ENCODE assay signal across 14 cellular contexts in genomic region chr2:126761256-126761980, GRCh38.
A peak's percentile ranks its signal among the peaks of the same experiment; 100 is the strongest.
DNase-seq lines count a peak whose midpoint lies in the region; ATAC-seq and TF ChIP-seq lines count a peak whose summit lies in the region.
"Had no signal": no experiment of that assay in that cellular context is flagged by ENCODE, and none has a peak within 500 bp of the region (broad histone marks: within the 10 kb centered on the region; RNA-seq: fewer than 3 reads in every experiment).

No MANE protein-coding gene starts in this region.

- POLR2A ChIA-PET in activated CD8-positive, alpha-beta T cell treated with anti-CD3 and anti-CD28 coated beads for 36 hours (lab: Charles Lee), result no interaction called here

- no peaks in the 10 kb centered on the region for H3K36me3 Mint-ChIP-seq in activated CD8-positive, alpha-beta T cell treated with anti-CD3 and anti-CD28 coated beads for 36 hours (ENCODE audit: low read depth)

- 85 to 86% methylated on average over 4 to 5 of the region's 6 CpGs for WGBS in gastroesophageal sphincter (ENCODE audit: low coverage in 1 of 2), 2 donors

- CTCF ChIA-PET in activated CD8-positive, alpha-beta T cell treated with anti-CD3 and anti-CD28 coated beads for 36 hours (lab: Charles Lee), result interaction anchor here (2.0 kb wide), 1 partner anchor 15 kb away, joined by 13 read pairs; no protein-coding TSS in a partner anchor

- H3K4me3 Mint-ChIP-seq in activated CD8-positive, alpha-beta T cell treated with anti-CD3 and anti-CD28 coated beads for 36 hours, result no peak overlapping the region
- H3K4me3 Mint-ChIP-seq: activated B cell treated with CpG ODN at 0.5 μM for 24 hours; dendritic cell treated with granulocyte-macrophage colony-stimulating factor and Interleukin-4, amounts not matched to agents 40 ng/mL and 50 ng/mL, for 4 days had no signal

- H3K36me3 ChIP-seq in right atrium auricular region, result no peaks in the 10 kb centered on the region
- no peaks in the 10 kb centered on the region for H3K36me3 ChIP-seq in gastroesophageal sphincter
- H3K36me3 ChIP-seq: right lobe of liver, uterus had no signal

- H3K4me1 ChIP-seq in right atrium auricular region (no peaks in the 10 kb centered on the region), gastroesophageal sphincter (no peaks in the 10 kb centered on the region)
- H3K4me1 ChIP-seq: right lobe of liver, uterus had no signal

- H3K27ac Mint-ChIP-seq in activated CD8-positive, alpha-beta T cell treated with anti-CD3 and anti-CD28 coated beads for 36 hours, result peak overlapping the region; percentile 86
- H3K27ac Mint-ChIP-seq: dendritic cell treated with granulocyte-macrophage colony-stimulating factor and Interleukin-4, amounts not matched to agents 40 ng/mL and 50 ng/mL, for 4 days had no signal

- DNase-seq in right atrium auricular region (ENCODE audit: low spot score), result peak; percentile 53
- no peak for DNase-seq in Right ventricle myocardium inferior (ENCODE audit: missing footprints)
- no peak for DNase-seq in activated CD8-positive, alpha-beta T cell treated with anti-CD3 and anti-CD28 coated beads for 36 hours
- peak; percentile 69 for DNase-seq in medulla oblongata (ENCODE audit: extremely low spot score)
- DNase-seq in inferior parietal cortex (ENCODE audit: extremely low spot score), result no peak
- DNase-seq: activated B cell treated with CpG ODN at 0.5 μM for 24 hours, NCI-H1092 treated with DMSO at 0.1 percent for 48 hours, NCI-H524 treated with DMSO at 0.1 percent for 48 hours, right lobe of liver, uterus had no signal

- ATAC-seq in Right ventricle myocardium inferior, result no peak
- no peak for ATAC-seq in activated CD8-positive, alpha-beta T cell treated with anti-CD3 and anti-CD28 coated beads for 36 hours
- ATAC-seq in GM21825 (IDR thresholded peaks at IDR 0.05; ENCODE audit: unreplicated experiment), result no peak
- ATAC-seq in gastroesophageal sphincter, result no peak

- no peak for TF ChIP-seq CTCF in right atrium auricular region (IDR thresholded peaks at IDR 0.05)
- no peak for TF ChIP-seq CTCF in activated CD8-positive, alpha-beta T cell treated with anti-CD3 and anti-CD28 coated beads for 36 hours (IDR thresholded peaks at IDR 0.05)
- TF ChIP-seq CTCF in gastroesophageal sphincter (IDR thresholded peaks at IDR 0.05), result no peak

- H3K27ac ChIP-seq in right atrium auricular region (no peak overlapping the region), gastroesophageal sphincter (no peak overlapping the region)
- H3K27ac ChIP-seq: KMS-11, right lobe of liver, uterus had no signal

- H3K4me1 Mint-ChIP-seq in activated CD8-positive, alpha-beta T cell treated with anti-CD3 and anti-CD28 coated beads for 36 hours (ENCODE audit: low read depth), result peaks cover 46% of the 10 kb centered on the region

- no peak for TF ChIP-seq EP300 in gastroesophageal sphincter (IDR thresholded peaks at IDR 0.05)

- no peak for TF ChIP-seq POLR2A in gastroesophageal sphincter (IDR thresholded peaks at IDR 0.05)

- intact Hi-C loops in Right ventricle myocardium inferior (cut with DNase I), result no loop called here
- intact Hi-C loops in activated CD8-positive, alpha-beta T cell treated with anti-CD3 and anti-CD28 coated beads for 36 hours (cut with micrococcal nuclease), result loop anchor here (5.0 kb wide), 1 partner anchor 99 kb away; no protein-coding TSS in a partner anchor

- H3K27me3 Mint-ChIP-seq in activated CD8-positive, alpha-beta T cell treated with anti-CD3 and anti-CD28 coated beads for 36 hours, result no peaks in the 10 kb centered on the region

- no peaks in the 10 kb centered on the region for H3K9me3 ChIP-seq in right atrium auricular region
- no peaks in the 10 kb centered on the region for H3K9me3 ChIP-seq in gastroesophageal sphincter
- H3K9me3 ChIP-seq: right lobe of liver, uterus had no signal

- H3K4me3 ChIP-seq in right atrium auricular region (no peak overlapping the region), gastroesophageal sphincter (no peak overlapping the region)
- H3K4me3 ChIP-seq: right lobe of liver, uterus had no signal

- H3K27me3 ChIP-seq in right atrium auricular region (no peaks in the 10 kb centered on the region), gastroesophageal sphincter (no peaks in the 10 kb centered on the region)
- H3K27me3 ChIP-seq: right lobe of liver, uterus had no signal

- H3K9me3 Mint-ChIP-seq in activated CD8-positive, alpha-beta T cell treated with anti-CD3 and anti-CD28 coated beads for 36 hours, result peaks cover 1% of the 10 kb centered on the region
- H3K9me3 Mint-ChIP-seq: activated B cell treated with CpG ODN at 0.5 μM for 24 hours had no signal

Comparison
In these comparisons a context has a peak if more than half of its experiments do, and no peak if none do; other contexts are left out.
1. DNase-seq: peak in right atrium auricular region (single experiment) and medulla oblongata (single experiment); none in Right ventricle myocardium inferior (single experiment), activated CD8-positive, alpha-beta T cell treated with anti-CD3 and anti-CD28 coated beads for 36 hours (single experiment) and inferior parietal cortex (single experiment).